Comparison of ENCODE assay signal across 8 cellular contexts in genomic region chr16:48444574-48444973, GRCh38. TPM values are rescaled to one million over a fixed set of nuclear protein-coding genes. Genes with fewer than 3 reads are reported as not detected.
DNase-seq lines count a peak whose midpoint lies in the region; FAIRE-seq and TF ChIP-seq lines count a peak whose summit lies in the region.

No MANE protein-coding gene starts in this region.

- peaks cover 4% of the 10 kb centered on the region for H3K27me3 Mint-ChIP-seq in astrocyte (ENCODE audit: low read depth, unreplicated experiment)
- no peaks in the 10 kb centered on the region for H3K27me3 Mint-ChIP-seq in activated naive CD4-positive, alpha-beta T cell treated with anti-CD3 and anti-CD28 coated beads for 36 hours (ENCODE audit: low read depth)

- no peaks in the 10 kb centered on the region for H3K36me3 Mint-ChIP-seq in astrocyte (ENCODE audit: low read depth, unreplicated experiment)
- no peaks in the 10 kb centered on the region for H3K36me3 Mint-ChIP-seq in activated naive CD4-positive, alpha-beta T cell treated with anti-CD3 and anti-CD28 coated beads for 36 hours (ENCODE audit: low read depth)

- H3K27ac ChIP-seq in astrocyte (ENCODE audit: low read depth, low read length): peak overlapping the region; percentile 94
- H3K27ac ChIP-seq in spleen: peak overlapping the region in 6 of 8 donors; percentile 32 to 72 (median 56)

- peaks cover 1% of the 10 kb centered on the region for H3K9me3 Mint-ChIP-seq in astrocyte (ENCODE audit: unreplicated experiment)
- H3K9me3 Mint-ChIP-seq in activated naive CD4-positive, alpha-beta T cell treated with anti-CD3 and anti-CD28 coated beads for 36 hours: no peaks in the 10 kb centered on the region

- no peaks in the 10 kb centered on the region for H4K20me1 ChIP-seq in astrocyte (ENCODE audit: insufficient read depth, low read length)

- WGBS in spleen, 5 donors: 53 to 73% (median 61%) methylated on average over 6 of the region's 6 CpGs

- peak overlapping the region; percentile 81 for H3K9ac ChIP-seq in astrocyte (ENCODE audit: low read length)

- H3K79me2 ChIP-seq in astrocyte (ENCODE audit: insufficient read depth, low read length): no peaks in the 10 kb centered on the region

- peak; percentile 73 for FAIRE-seq in astrocyte (lab: Jason Lieb, UNC)

- no peaks in the 10 kb centered on the region for H3K36me3 ChIP-seq in astrocyte (ENCODE audit: insufficient read depth, low read length)
- no peaks in the 10 kb centered on the region for H3K36me3 ChIP-seq in spleen

- intact Hi-C loops in spleen (cut with DNase I; ENCODE audit: low total_unique reads): no loop called here
- intact Hi-C loops in activated naive CD4-positive, alpha-beta T cell treated with anti-CD3 and anti-CD28 coated beads for 36 hours (cut with micrococcal nuclease): no loop called here

- H3K4me3 Mint-ChIP-seq in astrocyte (ENCODE audit: unreplicated experiment): no peak overlapping the region
- H3K4me3 Mint-ChIP-seq in activated naive CD4-positive, alpha-beta T cell treated with anti-CD3 and anti-CD28 coated beads for 36 hours: no peak overlapping the region

- peaks cover 11% of the 10 kb centered on the region for H3K4me1 Mint-ChIP-seq in astrocyte (ENCODE audit: low read depth, unreplicated experiment)
- no peaks in the 10 kb centered on the region for H3K4me1 Mint-ChIP-seq in activated naive CD4-positive, alpha-beta T cell treated with anti-CD3 and anti-CD28 coated beads for 36 hours (ENCODE audit: low read depth)

- H3K4me3 ChIP-seq in astrocyte (ENCODE audit: insufficient read depth, low read depth, low read length) (peak overlapping the region; percentile 11), spleen (no peak overlapping the region)

- H3K4me2 ChIP-seq in astrocyte (ENCODE audit: low read length): peak overlapping the region; percentile 84

- TF ChIP-seq CTCF in astrocyte (IDR thresholded peaks at IDR 0.05; ENCODE audit: insufficient read depth, low read depth, low read length) (no peak), spleen (IDR thresholded peaks at IDR 0.05 in 8 of 11, conservative IDR thresholded peaks at IDR 0.05 in 3 of 11) (no peak)

- no peak for TF ChIP-seq POLR2A in spleen (IDR thresholded peaks at IDR 0.05)

- peak overlapping the region; percentile 88 for H2AFZ ChIP-seq in astrocyte (ENCODE audit: low read depth, low read length)

- DNase-seq in HCEC 1CT (peak; percentile 93), astrocyte (ENCODE audit: low read depth) (peak; percentile 91), hepatic stellate cell (ENCODE audit: low spot score) (peak; percentile 85), spleen (no peak), NCI-H2107 treated with DMSO at 0.1 percent for 48 hours (lab: John Stamatoyannopoulos, UW; ENCODE audit: unreplicated experiment) (no peak), T-helper 2 cell (no peak), NCI-H146 (lab: John Stamatoyannopoulos, UW) (no peak)
- DNase-seq in activated naive CD4-positive, alpha-beta T cell treated with anti-CD3 and anti-CD28 coated beads for 36 hours: no peak

- no peaks in the 10 kb centered on the region for H3K27me3 ChIP-seq in astrocyte (ENCODE audit: insufficient read depth, low read length)
- H3K27me3 ChIP-seq in spleen (replicated peaks in 1 of 7): no peaks in the 10 kb centered on the region

- H3K9me3 ChIP-seq in astrocyte (ENCODE audit: insufficient read depth, low read depth, low read length) (no peaks in the 10 kb centered on the region), spleen (no peaks in the 10 kb centered on the region)

- H3K27ac Mint-ChIP-seq in astrocyte (ENCODE audit: unreplicated experiment): peak overlapping the region; percentile 89
- H3K27ac Mint-ChIP-seq in activated naive CD4-positive, alpha-beta T cell treated with anti-CD3 and anti-CD28 coated beads for 36 hours: no peak overlapping the region

- CTCF ChIA-PET in activated naive CD4-positive, alpha-beta T cell treated with anti-CD3 and anti-CD28 coated beads for 36 hours (lab: Charles Lee): interaction anchor here (0.6 kb wide), 1 partner anchor 227 kb away, joined by 3 read pairs; no protein-coding TSS in a partner anchor

- H3K4me1 ChIP-seq in astrocyte (ENCODE audit: insufficient read depth, low read length) (peaks cover 10% of the 10 kb centered on the region), spleen (peaks cover 0 to 11% (median 6%) of the 10 kb centered on the region in 6 donors)

RNA-seq across cellular contexts. Expression of gene SIAH1, which starts 59.4 kb away (rescaled TPM):
- total RNA-seq in astrocyte: 22.5 and 24.4 TPM in 2 replicates
- 10 to 100 TPM; 22.6 to 32.6 (median 27.6) TPM for total RNA-seq in spleen
- polyA plus RNA-seq in spleen: 10 to 100 TPM; 11.9 to 17.0 (median 16.0) TPM
- 10 to 100 TPM; 13.7 to 14.6 TPM for total RNA-seq in activated naive CD4-positive, alpha-beta T cell treated with anti-CD3 and anti-CD28 coated beads for 36 hours

Comparison
In these comparisons a context has a peak if more than half of its experiments do, and no peak if none do; other contexts are left out.
1. DNase-seq: peak in HCEC 1CT (single experiment), astrocyte (single experiment) and hepatic stellate cell (single experiment); none in spleen (single experiment), NCI-H2107 treated with DMSO at 0.1 percent for 48 hours (single experiment), activated naive CD4-positive, alpha-beta T cell treated with anti-CD3 and anti-CD28 coated beads for 36 hours (single experiment), T-helper 2 cell (0 of 5) and NCI-H146 (single experiment).